In genomic region chr17:50719144-50719923, GRCh38 we compare ENCODE assay signal across 1 cellular context.
TF ChIP-seq lines count a peak whose summit lies in the region.

TSS of gene LUC7L3 (plus strand) at chr17:50719603. CDS start at chr17:50719733, 130 bp downstream.

TF ChIP-seq in K562, 482 proteins besides CTCF, POLR2A, EP300 and RAD21 (continued from another document and continues in another):
- TF ChIP-seq ZHX1 (conservative IDR thresholded peaks at IDR 0.05; ENCODE audit: low read length) (no peak), E4F1 (CRISPR knock-in tag; IDR thresholded peaks at IDR 0.05; ENCODE audit: borderline replicate concordance) (no peak), STAG1 (CRISPR knock-in tag; IDR thresholded peaks at IDR 0.05; ENCODE audit: borderline replicate concordance) (no peak), THAP7 (CRISPR knock-in tag; IDR thresholded peaks at IDR 0.05) (peak; percentile 50; the same call in 1 of the 2 replicates), ZNF184 (CRISPR knock-in tag; IDR thresholded peaks at IDR 0.05) (no peak), NR1H2 (CRISPR knock-in tag; IDR thresholded peaks at IDR 0.05) (no peak), NBN (IDR thresholded peaks at IDR 0.05; ENCODE audit: low read depth) (peak; percentile 88), SMARCA5 (IDR thresholded peaks at IDR 0.05) (no peak), PRMT5 (CRISPR knock-in tag; IDR thresholded peaks at IDR 0.05) (0 out of 2 replicates have a peak, but pooled peaks have one; percentile 65), HNRNPH1 (optimal IDR thresholded peaks at IDR 0.05; ENCODE audit: low read depth, low read length) (no peak), WHSC1 (IDR thresholded peaks at IDR 0.05; ENCODE audit: low read length) (no peak), ZNF57 (CRISPR knock-in tag; IDR thresholded peaks at IDR 0.05) (no peak), SRF (CRISPR knock-in tag; IDR thresholded peaks at IDR 0.05) (peak in 1 of 2 experiments; percentile 45; a peak in 1 of 4 replicates), TSC22D4 (tag; IDR thresholded peaks at IDR 0.05) (no peak), PHB (CRISPR knock-in tag; IDR thresholded peaks at IDR 0.05) (no peak), ATF2 (CRISPR knock-in tag; IDR thresholded peaks at IDR 0.05) (no peak; the same call in 1 of the 2 replicates), ZBTB7A (IDR thresholded peaks at IDR 0.05; ENCODE audit: borderline replicate concordance, control insufficient read depth, low read depth, low read length) (no peak), AFF4 (CRISPR knock-in tag; IDR thresholded peaks at IDR 0.05) (0 out of 2 replicates have a peak, but pooled peaks have one; percentile 83), TEAD2 (tag; IDR thresholded peaks at IDR 0.05) (no peak), PCBP2 (IDR thresholded peaks at IDR 0.05; ENCODE audit: low read depth, low read length, poor library complexity, severe bottlenecking) (no peak), FOXJ3 (CRISPR knock-in tag; IDR thresholded peaks at IDR 0.05) (no peak), CTCFL (IDR thresholded peaks at IDR 0.05; ENCODE audit: borderline replicate concordance, insufficient read depth, low read depth, low read length, poor library complexity, severe bottlenecking) (no peak), USF2 (CRISPR knock-in tag; IDR thresholded peaks at IDR 0.05) (no peak), RNF219 (CRISPR knock-in tag; IDR thresholded peaks at IDR 0.05) (no peak), HMG20B (CRISPR knock-in tag; IDR thresholded peaks at IDR 0.05) (no peak), ZEB2 (IDR thresholded peaks at IDR 0.05) (peak; percentile 16; the same call in 1 of the 2 replicates), SREBF1 (IDR thresholded peaks at IDR 0.05; ENCODE audit: borderline replicate concordance, low read depth, low read length) (no peak), NCOR1 (IDR thresholded peaks at IDR 0.05) (peak; percentile 47), CCNT2 (IDR thresholded peaks at IDR 0.05; ENCODE audit: borderline replicate concordance, extremely low read depth, insufficient read length, low read depth, low read length) (peak; percentile 88), NUFIP1 (IDR thresholded peaks at IDR 0.05; ENCODE audit: partially characterized antibody) (no peak), RFX1 (IDR thresholded peaks at IDR 0.05) (no peak), MAFF (IDR thresholded peaks at IDR 0.05; ENCODE audit: low read length) (no peak), RBM17 (IDR thresholded peaks at IDR 0.05; ENCODE audit: borderline replicate concordance, low read depth, low read length) (no peak), ZNF140 (CRISPR knock-in tag; IDR thresholded peaks at IDR 0.05) (no peak; the same call in 1 of the 2 replicates), REST (CRISPR knock-in tag; IDR thresholded peaks at IDR 0.05; ENCODE audit: low read depth) (no peak), TAL1 (IDR thresholded peaks at IDR 0.05) (no peak), HNRNPK (IDR thresholded peaks at IDR 0.05; ENCODE audit: low read depth, low read length, poor library complexity, severe bottlenecking) (no peak), CBX5 (IDR thresholded peaks at IDR 0.05; ENCODE audit: borderline replicate concordance, low read depth) (no peak), CREBBP (IDR thresholded peaks at IDR 0.05; ENCODE audit: low read depth, low read length) (no peak), CREB1 (IDR thresholded peaks at IDR 0.05) (no peak; the same call in 1 of the 2 replicates), CREB1 (CRISPR knock-in tag; IDR thresholded peaks at IDR 0.05) (peak; percentile 51), MTA1 (IDR thresholded peaks at IDR 0.05; ENCODE audit: borderline replicate concordance) (no peak), PHF21A (IDR thresholded peaks at IDR 0.05; ENCODE audit: borderline replicate concordance, low read depth) (no peak; the same call in 1 of the 2 replicates)
